ENCODE assay signal across 24 cellular contexts in genomic region chr18:47485221-47485797, GRCh38.
DNase-seq lines count a peak whose midpoint lies in the region; ATAC-seq and TF ChIP-seq lines count a peak whose summit lies in the region.
"Had no signal": no experiment of that assay in that cellular context is flagged by ENCODE, and none has a peak within 500 bp of the region (broad histone marks: within the 10 kb centered on the region; RNA-seq: fewer than 3 reads in every experiment).

No MANE protein-coding gene starts in this region.

- peaks cover 4% of the 10 kb centered on the region for H3K4me1 Mint-ChIP-seq in WTC11

- TF ChIP-seq CTCF in WTC11 (IDR thresholded peaks at IDR 0.05) (no peak), foreskin keratinocyte (conservative IDR thresholded peaks at IDR 0.05) (no peak)

- no peaks in the 10 kb centered on the region; the same call in 1 of the 2 replicates for H3K9me3 Mint-ChIP-seq in WTC11

- no peaks in the 10 kb centered on the region for H3K4me1 ChIP-seq in foreskin keratinocyte

- CTCF ChIA-PET in WTC11 (lab: Charles Lee) = interaction anchor here (0.5 to 1.7 kb wide), 10 partner anchors 16 to 270 kb away, joined by 3 to 10 read pairs (median 4); no protein-coding TSS in a partner anchor

- no peaks in the 10 kb centered on the region for H3K36me3 Mint-ChIP-seq in WTC11

- intact Hi-C loops in Right ventricle myocardium inferior (cut with DNase I) = no loop called here
- intact Hi-C loops in cardiac septum (cut with DNase I) = no loop called here
- intact Hi-C loops in left cardiac atrium (cut with DNase I) = no loop called here

- DNase-seq in Right ventricle myocardium inferior (ENCODE audit: missing footprints) (no peak), cardiac septum (ENCODE audit: low spot score) (no peak), WTC11 (ENCODE audit: low spot score) (peak; percentile 13), left cardiac atrium (peak; percentile 45), iPS-NIHi7 (ENCODE audit: extremely low spot score) (peak; percentile 43), NCI-H2171 treated with DMSO at 0.1 percent for 48 hours (lab: John Stamatoyannopoulos, UW) (no peak), foreskin keratinocyte (no peak), NCI-H146 treated with DMSO at 0.1 percent for 48 hours (lab: John Stamatoyannopoulos, UW; ENCODE audit: unreplicated experiment) (no peak)
- DNase-seq: 8988T, Calu3, DMS153, DND-41, GM23248, NCI-H1092 treated with DMSO at 0.1 percent for 48 hours, NCI-H1436, NCI-H187 treated with DMSO at 0.1 percent for 48 hours, NCI-H2107, NCI-H2227 treated with DMSO at 0.1 percent for 48 hours, NCI-H526 treated with DMSO at 0.1 percent for 48 hours had no signal

- no peak overlapping the region for H3K4me3 Mint-ChIP-seq in WTC11
- H3K4me3 Mint-ChIP-seq: IgD-negative memory B cell had no signal

- H3K27me3 Mint-ChIP-seq in WTC11 (ENCODE audit: low read depth) = no peaks in the 10 kb centered on the region

- POLR2A ChIA-PET in WTC11 (lab: Charles Lee) = no interaction called here

- no peaks in the 10 kb centered on the region for H3K27me3 ChIP-seq in foreskin keratinocyte

- ATAC-seq in Right ventricle myocardium inferior = peak; percentile 57
- peak; percentile 83 for ATAC-seq in WTC11
- peak; percentile 67 to 78 for ATAC-seq in left cardiac atrium
- no peak for ATAC-seq in foreskin keratinocyte
- ATAC-seq: HCT116, Panc1, SK-N-SH treated with all-trans-retinoic acid at 6 μM for 48 hours had no signal

- H3K27ac Mint-ChIP-seq in WTC11 = no peak overlapping the region
- H3K27ac Mint-ChIP-seq: IgD-negative memory B cell had no signal

- H3K27ac ChIP-seq in foreskin keratinocyte = no peak overlapping the region
- H3K27ac ChIP-seq: GM23248, HL-60 had no signal

TF ChIP-seq in WTC11, 78 proteins besides CTCF, POLR2A, EP300 and RAD21:
- no peak for TF ChIP-seq HMGXB4 (CRISPR knock-in tag; IDR thresholded peaks at IDR 0.05)
- no peak for TF ChIP-seq ZNF532 (CRISPR knock-in tag; IDR thresholded peaks at IDR 0.05; ENCODE audit: borderline replicate concordance)
- TF ChIP-seq FOXP4 (CRISPR knock-in tag; IDR thresholded peaks at IDR 0.05) = no peak
- no peak for TF ChIP-seq PRRX2 (CRISPR knock-in tag; IDR thresholded peaks at IDR 0.05)
- TF ChIP-seq TCF7 (CRISPR knock-in tag; IDR thresholded peaks at IDR 0.05; ENCODE audit: low read depth) = no peak
- no peak for TF ChIP-seq ZSCAN18 (CRISPR knock-in tag; IDR thresholded peaks at IDR 0.05)
- TF ChIP-seq GRHL2 (CRISPR knock-in tag; IDR thresholded peaks at IDR 0.05; ENCODE audit: insufficient replicate concordance, severe bottlenecking) = no peak
- no peak for TF ChIP-seq E2F4 (CRISPR knock-in tag; IDR thresholded peaks at IDR 0.05; ENCODE audit: borderline replicate concordance, low read depth)
TF ChIP-seq in WTC11: peak in this region for 0.

Comparison
In these comparisons a context has a peak if more than half of its experiments do, and no peak if none do; other contexts are left out.
1. DNase-seq: peak in WTC11 (single experiment), left cardiac atrium (single experiment) and iPS-NIHi7 (single experiment); none in Right ventricle myocardium inferior (single experiment), cardiac septum (single experiment), NCI-H2171 treated with DMSO at 0.1 percent for 48 hours (single experiment), foreskin keratinocyte (0 of 2) and NCI-H146 treated with DMSO at 0.1 percent for 48 hours (single experiment).